ENCODE assay signal across 25 cellular contexts in genomic region chr10:25061125-25061524, GRCh38. TPM values are rescaled to one million over a fixed set of nuclear protein-coding genes. Genes with fewer than 3 reads are reported as not detected.
DNase-seq lines count a peak whose midpoint lies in the region; ATAC-seq, FAIRE-seq and TF ChIP-seq lines count a peak whose summit lies in the region.
"Had no signal": no experiment of that assay in that cellular context is flagged by ENCODE, and none has a peak within 500 bp of the region (broad histone marks: within the 10 kb centered on the region; RNA-seq: fewer than 3 reads in every experiment).

No MANE protein-coding gene starts in this region.

- no peaks in the 10 kb centered on the region for H3K27me3 ChIP-seq in liver (ENCODE audit: control insufficient read depth in 4 of 4, insufficient read depth in 4 of 4, low read length in 3 of 4)
- H3K27me3 ChIP-seq: BE2C had no signal

- no peak for TF ChIP-seq RAD21 in liver (IDR thresholded peaks at IDR 0.05)

- 97% methylated on average over 7 of the region's 7 CpGs for WGBS in liver

- ATAC-seq in activated T-helper 17 cell treated with anti-CD3 and anti-CD28 coated beads, Interleukin-2, amount 50 U/mL, for 72 hours (replicated peaks), result no peak
- ATAC-seq in GM18517 (IDR thresholded peaks at IDR 0.05; ENCODE audit: unreplicated experiment), result no peak
- ATAC-seq: stimulated activated naive CD8-positive, alpha-beta T cell treated with anti-CD3 and anti-CD28 coated beads, Interleukin-15, Interleukin-2, amounts not matched to agents 100 U/mL and 50 U/mL, for 24 hours; WTC11 had no signal

- no peak overlapping the region for H3K4me3 Mint-ChIP-seq in activated naive CD8-positive, alpha-beta T cell
- no peak overlapping the region for H3K4me3 Mint-ChIP-seq in activated naive CD8-positive, alpha-beta T cell treated with anti-CD3 and anti-CD28 coated beads for 36 hours
- no peak overlapping the region for H3K4me3 Mint-ChIP-seq in activated T-helper 17 cell treated with anti-CD3 and anti-CD28 coated beads, Interleukin-2, amount 50 U/mL, for 72 hours
- H3K4me3 Mint-ChIP-seq in progenitor cell of endocrine pancreas (ENCODE audit: low read depth), result no peak overlapping the region
- H3K4me3 Mint-ChIP-seq: activated CD4-positive, alpha-beta memory T cell treated with anti-CD3 and anti-CD28 coated beads for 36 hours; type B pancreatic cell; WTC11 had no signal

- peaks cover 17% of the 10 kb centered on the region for H3K4me1 Mint-ChIP-seq in activated naive CD8-positive, alpha-beta T cell (ENCODE audit: low read depth)
- H3K4me1 Mint-ChIP-seq in activated naive CD8-positive, alpha-beta T cell treated with anti-CD3 and anti-CD28 coated beads for 36 hours, result peaks cover 13% of the 10 kb centered on the region
- peaks cover 30% of the 10 kb centered on the region for H3K4me1 Mint-ChIP-seq in activated T-helper 17 cell treated with anti-CD3 and anti-CD28 coated beads, Interleukin-2, amount 50 U/mL, for 72 hours
- peaks cover 19% of the 10 kb centered on the region for H3K4me1 Mint-ChIP-seq in progenitor cell of endocrine pancreas (ENCODE audit: low read depth)

- no peaks in the 10 kb centered on the region for H3K36me3 ChIP-seq in liver (ENCODE audit: control insufficient read depth in 4 of 4, insufficient read depth in 3 of 4, low read depth in 1 of 4, low read length in 3 of 4)
- H3K36me3 ChIP-seq: BE2C, lower lobe of right lung had no signal

- no peak for DNase-seq in activated naive CD8-positive, alpha-beta T cell treated with anti-CD3 and anti-CD28 coated beads for 36 hours
- no peak for DNase-seq in activated CD8-positive, alpha-beta memory T cell treated with anti-CD3 and anti-CD28 coated beads, Interleukin-2, amount 50 U/mL, for 4 hours
- no peak for DNase-seq in GM19239 (ENCODE audit: insufficient read length, low spot score)
- DNase-seq in progenitor cell of endocrine pancreas (ENCODE audit: low spot score, unreplicated experiment), result no peak
- DNase-seq: activated naive CD4-positive, alpha-beta T cell treated with Interleukin-2 at 50 U/mL for 16 hours; BE2C; cerebellar nuclear complex; foreskin melanocyte; lower lobe of right lung; NCI-H1436; NCI-H510A treated with DMSO at 0.1 percent for 48 hours; NK-92 treated with Interleukin-12 subunit alpha and Interleukin-12 subunit beta, amount 100 ng/mL, for 24 hours; stimulated activated CD4-positive, alpha-beta T cell treated with anti-CD3 and anti-CD28 coated beads, Interleukin-4, amount 100 ng/mL, for 24 hours; stimulated activated naive CD8-positive, alpha-beta T cell treated with anti-CD3 and anti-CD28 coated beads, Interleukin-15, Interleukin-2, amounts not matched to agents 100 U/mL and 50 U/mL, for 24 hours; T-helper 9 cell had no signal

- H3K36me3 Mint-ChIP-seq in activated naive CD8-positive, alpha-beta T cell, result peaks cover 2% of the 10 kb centered on the region
- no peaks in the 10 kb centered on the region for H3K36me3 Mint-ChIP-seq in activated naive CD8-positive, alpha-beta T cell treated with anti-CD3 and anti-CD28 coated beads for 36 hours
- peaks cover 6% of the 10 kb centered on the region for H3K36me3 Mint-ChIP-seq in activated T-helper 17 cell treated with anti-CD3 and anti-CD28 coated beads, Interleukin-2, amount 50 U/mL, for 72 hours (ENCODE audit: low read depth)
- no peaks in the 10 kb centered on the region for H3K36me3 Mint-ChIP-seq in progenitor cell of endocrine pancreas (ENCODE audit: insufficient read depth)
- H3K36me3 Mint-ChIP-seq: activated CD4-positive, alpha-beta memory T cell treated with anti-CD3 and anti-CD28 coated beads for 36 hours; type B pancreatic cell; WTC11 had no signal

- no peak overlapping the region for H3K4me3 ChIP-seq in liver (ENCODE audit: low read depth in 1 of 3, low read length in 3 of 3)
- H3K4me3 ChIP-seq: lower lobe of right lung, SK-N-MC had no signal

- H3K9me3 Mint-ChIP-seq in activated naive CD8-positive, alpha-beta T cell (ENCODE audit: low read depth), result no peaks in the 10 kb centered on the region
- H3K9me3 Mint-ChIP-seq in activated naive CD8-positive, alpha-beta T cell treated with anti-CD3 and anti-CD28 coated beads for 36 hours, result no peaks in the 10 kb centered on the region
- H3K9me3 Mint-ChIP-seq in activated T-helper 17 cell treated with anti-CD3 and anti-CD28 coated beads, Interleukin-2, amount 50 U/mL, for 72 hours, result peaks cover 3% of the 10 kb centered on the region
- no peaks in the 10 kb centered on the region for H3K9me3 Mint-ChIP-seq in progenitor cell of endocrine pancreas (ENCODE audit: low read depth)
- H3K9me3 Mint-ChIP-seq: activated CD4-positive, alpha-beta memory T cell treated with anti-CD3 and anti-CD28 coated beads for 36 hours; type B pancreatic cell; WTC11 had no signal

- peak overlapping the region; percentile 24 for H3K27ac Mint-ChIP-seq in activated naive CD8-positive, alpha-beta T cell
- no peak overlapping the region for H3K27ac Mint-ChIP-seq in activated naive CD8-positive, alpha-beta T cell treated with anti-CD3 and anti-CD28 coated beads for 36 hours
- H3K27ac Mint-ChIP-seq in activated T-helper 17 cell treated with anti-CD3 and anti-CD28 coated beads, Interleukin-2, amount 50 U/mL, for 72 hours, result peak overlapping the region; percentile 98
- no peak overlapping the region for H3K27ac Mint-ChIP-seq in progenitor cell of endocrine pancreas
- H3K27ac Mint-ChIP-seq: activated CD4-positive, alpha-beta memory T cell treated with anti-CD3 and anti-CD28 coated beads for 36 hours; WTC11 had no signal

- H3K4me1 ChIP-seq in liver (ENCODE audit: control insufficient read depth in 4 of 4, insufficient read depth in 4 of 4, low read length in 3 of 4), result peaks cover 2 to 28% (median 3%) of the 10 kb centered on the region in 4 donors
- H3K4me1 ChIP-seq: BE2C had no signal

- H3K9me3 ChIP-seq in liver (ENCODE audit: control insufficient read depth in 4 of 4, low read length in 3 of 4), result no peaks in the 10 kb centered on the region
- H3K9me3 ChIP-seq: BE2C, lower lobe of right lung had no signal

- H3K9ac ChIP-seq in liver (ENCODE audit: low read depth in 1 of 2, low read length in 2 of 2), result no peak overlapping the region

- FAIRE-seq in GM19239 (lab: Jason Lieb, UNC), result no peak
- FAIRE-seq: A204.1 had no signal

- H3K27me3 Mint-ChIP-seq in activated naive CD8-positive, alpha-beta T cell, result no peaks in the 10 kb centered on the region
- H3K27me3 Mint-ChIP-seq in activated naive CD8-positive, alpha-beta T cell treated with anti-CD3 and anti-CD28 coated beads for 36 hours, result peaks cover 5% of the 10 kb centered on the region
- H3K27me3 Mint-ChIP-seq in activated T-helper 17 cell treated with anti-CD3 and anti-CD28 coated beads, Interleukin-2, amount 50 U/mL, for 72 hours, result peaks cover 5% of the 10 kb centered on the region
- H3K27me3 Mint-ChIP-seq in progenitor cell of endocrine pancreas, result no peaks in the 10 kb centered on the region
- H3K27me3 Mint-ChIP-seq: activated CD4-positive, alpha-beta memory T cell treated with anti-CD3 and anti-CD28 coated beads for 36 hours; type B pancreatic cell had no signal

- TF ChIP-seq CTCF in liver (IDR thresholded peaks at IDR 0.05; ENCODE audit: low read depth, low read length, missing input control), result no peak
- no peak for TF ChIP-seq CTCF in progenitor cell of endocrine pancreas (IDR thresholded peaks at IDR 0.05; ENCODE audit: unreplicated experiment)

- peak overlapping the region; percentile 91 to 98 for H3K27ac ChIP-seq in liver (ENCODE audit: low read depth in 1 of 2, low read length in 2 of 2)
- H3K27ac ChIP-seq: SK-N-MC had no signal

TF ChIP-seq in liver, 16 proteins besides CTCF, POLR2A, EP300 and RAD21:
- no peak for TF ChIP-seq HNF4A (conservative IDR thresholded peaks at IDR 0.05)
- no peak for TF ChIP-seq REST (IDR thresholded peaks at IDR 0.05)
- no peak for TF ChIP-seq HNF4G (IDR thresholded peaks at IDR 0.05)
- TF ChIP-seq NR2F2 (IDR thresholded peaks at IDR 0.05), result no peak
- TF ChIP-seq MAX (IDR thresholded peaks at IDR 0.05), result no peak
- no peak for TF ChIP-seq SP1 (IDR thresholded peaks at IDR 0.05)
- no peak for TF ChIP-seq JUND (IDR thresholded peaks at IDR 0.05)
- no peak for TF ChIP-seq FOXA1 (IDR thresholded peaks at IDR 0.05)

RNA-seq across cellular contexts. Expression of gene THNSL1, which starts 44.7 kb away (rescaled TPM):
- 10 to 100 TPM; 10.1 to 10.7 TPM for total RNA-seq in activated naive CD8-positive, alpha-beta T cell treated with anti-CD3 and anti-CD28 coated beads for 36 hours
- total RNA-seq in activated T-helper 17 cell treated with anti-CD3 and anti-CD28 coated beads, Interleukin-2, amount 50 U/mL, for 72 hours, result 1 to 10 TPM; 4.7 to 5.1 TPM
- total RNA-seq in liver (1 to 10 TPM; 8.0 to 8.2 TPM), progenitor cell of endocrine pancreas (6.5 and 7.0 TPM in 2 replicates)
- 1 to 10 TPM; 5.0 to 7.5 TPM for polyA plus RNA-seq in liver

RNA-seq across cellular contexts. Expression of gene ENKUR, which starts 45.2 kb away (rescaled TPM):
- total RNA-seq in activated naive CD8-positive, alpha-beta T cell treated with anti-CD3 and anti-CD28 coated beads for 36 hours, result not detected
- under 1 TPM in 1 of 2 donors, not detected in 1; 0.45 TPM for total RNA-seq in activated T-helper 17 cell treated with anti-CD3 and anti-CD28 coated beads, Interleukin-2, amount 50 U/mL, for 72 hours
- total RNA-seq in liver, result under 1 TPM; 0.08 to 0.14 TPM
- under 1 TPM; 0.13 to 0.15 TPM for polyA plus RNA-seq in liver
- 0.46 and 1.0 TPM in 2 replicates for total RNA-seq in progenitor cell of endocrine pancreas
- total RNA-seq: activated CD4-positive, alpha-beta memory T cell treated with anti-CD3 and anti-CD28 coated beads for 36 hours; H4; WTC11 had no signal

Comparison
In these comparisons a context has a peak if more than half of its experiments do, and no peak if none do; other contexts are left out.
1. H3K27ac Mint-ChIP-seq: peak in activated naive CD8-positive, alpha-beta T cell (single experiment) and activated T-helper 17 cell treated with anti-CD3 and anti-CD28 coated beads, Interleukin-2, amount 50 U/mL, for 72 hours (single experiment); none in activated naive CD8-positive, alpha-beta T cell treated with anti-CD3 and anti-CD28 coated beads for 36 hours (single experiment) and progenitor cell of endocrine pancreas (single experiment).